ENCODE assay signal across 1 cellular context in genomic region chr2:133411857-133412256, GRCh38.
TF ChIP-seq lines count a peak whose summit lies in the region.

No MANE protein-coding gene starts in this region.

TF ChIP-seq in HEK293T, 16 proteins besides CTCF, POLR2A, EP300 and RAD21 (continued from another document):
- no peak for TF ChIP-seq L3MBTL2 (conservative IDR thresholded peaks at IDR 0.05)
